ENCODE assay signal across 8 cellular contexts in the genomic region with DNA sequence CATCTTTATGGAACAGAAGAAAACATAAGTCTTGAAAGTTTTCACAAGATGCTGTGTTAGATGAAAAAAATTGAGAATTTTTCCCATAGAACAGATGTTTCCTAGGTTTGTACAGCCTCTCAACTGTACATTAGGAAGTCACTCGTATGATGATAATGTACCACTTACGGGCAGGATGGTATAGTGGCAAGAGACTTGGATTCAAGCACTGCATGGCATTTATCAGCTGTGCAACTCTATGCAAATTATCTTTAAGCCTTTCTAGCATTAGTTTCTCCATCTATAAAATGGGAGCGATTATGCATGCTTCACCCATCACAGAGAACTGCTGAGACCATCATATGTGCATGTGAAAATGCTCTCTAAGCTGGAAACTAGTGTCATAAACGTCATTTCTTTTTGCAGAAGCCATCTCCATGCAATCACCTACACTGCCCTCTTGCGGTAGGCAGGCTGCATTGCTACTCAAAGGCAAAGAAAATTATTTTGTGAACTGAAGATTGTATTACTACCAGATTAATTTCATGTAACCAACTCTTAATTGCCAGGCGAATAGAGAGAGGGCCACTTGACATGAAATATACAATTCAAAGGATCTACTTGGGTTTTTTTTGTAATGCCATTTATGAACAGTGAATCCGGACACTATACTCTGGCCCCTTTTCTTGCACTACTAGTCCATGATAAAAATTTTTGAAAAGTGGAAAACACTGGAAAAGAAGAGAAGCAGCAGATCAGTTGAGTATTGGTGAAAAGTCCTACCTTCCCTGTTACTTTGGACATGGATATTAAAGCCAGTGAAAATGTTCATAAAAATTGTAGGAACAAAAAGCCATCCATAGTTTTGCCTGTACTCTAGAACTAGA.
DNase-seq lines count a peak whose midpoint lies in the region; ATAC-seq, FAIRE-seq and TF ChIP-seq lines count a peak whose summit lies in the region.

No MANE protein-coding gene starts in this region.

- H3K27me3 Mint-ChIP-seq in astrocyte (ENCODE audit: low read depth, unreplicated experiment) = no peaks in the 10 kb centered on the region

- 37% methylated on average over 7 of the region's 7 CpGs for WGBS in SK-N-SH (ENCODE audit: low lambda C conversion rate)

- H3K79me2 ChIP-seq in SK-N-SH (ENCODE audit: insufficient read depth) (no peaks in the 10 kb centered on the region), astrocyte (ENCODE audit: insufficient read depth, low read length) (peaks cover 3% of the 10 kb centered on the region)

- no peak; a peak in 1 of 4 replicates for TF ChIP-seq EP300 in SK-N-SH (IDR thresholded peaks at IDR 0.05; ENCODE audit: borderline replicate concordance in 1 of 2, low read depth in 1 of 2, low read length in 1 of 2)

- TF ChIP-seq CTCF in SK-N-SH (IDR thresholded peaks at IDR 0.05) = peak; percentile 100
- TF ChIP-seq CTCF in astrocyte (IDR thresholded peaks at IDR 0.05; ENCODE audit: insufficient read depth, low read depth, low read length) = peak; percentile 100

- H3K36me3 ChIP-seq in SK-N-SH (replicated peaks in 1 of 2; ENCODE audit: control insufficient read depth in 1 of 2, insufficient read depth in 2 of 2, low read length in 1 of 2) = no peaks in the 10 kb centered on the region
- H3K36me3 ChIP-seq in astrocyte (ENCODE audit: insufficient read depth, low read length) = no peaks in the 10 kb centered on the region

- peak; percentile 67 for DNase-seq in EH (ENCODE audit: low read depth)
- peak; percentile 58 for DNase-seq in KBM-7
- DNase-seq in SK-N-SH = peak; percentile 52
- no peak for DNase-seq in astrocyte (ENCODE audit: low read depth)
- DNase-seq in stimulated activated CD4-positive, alpha-beta T cell treated with anti-CD3 and anti-CD28 coated beads, Interleukin-4, amount 100 ng/mL, for 4 hours = peak; percentile 32 to 37

- CTCF ChIA-PET in SK-N-SH (lab: Yijun Ruan, JAX) = interaction anchor here (0.6 to 31.3 kb wide), 46 partner anchors 9 to 928 kb away, joined by 3 to 828 read pairs (median 4); a partner anchor contains a TSS

- H3K27ac Mint-ChIP-seq in astrocyte (ENCODE audit: unreplicated experiment) = no peak overlapping the region

- H3K9ac ChIP-seq in SK-N-SH (no peak overlapping the region), astrocyte (ENCODE audit: low read length) (no peak overlapping the region)

- peaks cover 22% of the 10 kb centered on the region for H3F3A ChIP-seq in SK-N-SH (replicated peaks; ENCODE audit: insufficient read depth)

- TF ChIP-seq RAD21 in SK-N-SH (IDR thresholded peaks at IDR 0.05; ENCODE audit: low read length) = peak; percentile 80

- POLR2A ChIA-PET in SK-N-SH (lab: Yijun Ruan, JAX) = no interaction called here

- ATAC-seq in GM18861 (IDR thresholded peaks at IDR 0.05; ENCODE audit: unreplicated experiment) = no peak
- no peak for ATAC-seq in HG03571 (IDR thresholded peaks at IDR 0.05; ENCODE audit: unreplicated experiment)

- in situ Hi-C loops in KBM-7 (cut with MboI; ENCODE audit: low pct_unique_long_range_greater_than_20kb, low sequenced_read_pairs) = no loop called here

- H3K27me3 ChIP-seq in SK-N-SH (ENCODE audit: insufficient read depth) = no peaks in the 10 kb centered on the region
- H3K27me3 ChIP-seq in astrocyte (ENCODE audit: insufficient read depth, low read length) = no peaks in the 10 kb centered on the region

- FAIRE-seq in astrocyte (lab: Jason Lieb, UNC) (peak; percentile 85), islet of Langerhans (lab: Jason Lieb, UNC) (peak; percentile 87)

- peaks cover 5% of the 10 kb centered on the region for H3K36me3 Mint-ChIP-seq in astrocyte (ENCODE audit: low read depth, unreplicated experiment)

- H3K27ac ChIP-seq in SK-N-SH (ENCODE audit: low read depth in 2 of 2, low read length in 1 of 2) = peak overlapping the region in 1 of 2 experiments; percentile 96; a peak in 2 of 4 replicates
- no peak overlapping the region for H3K27ac ChIP-seq in astrocyte (ENCODE audit: low read depth, low read length)

- H3K4me3 ChIP-seq in SK-N-SH (ENCODE audit: low read depth in 2 of 2, low read length in 1 of 2) (peak overlapping the region in 1 of 2 experiments; percentile 16; a peak in 1 of 4 replicates), astrocyte (ENCODE audit: insufficient read depth, low read depth, low read length) (no peak overlapping the region)

- H3K9me3 Mint-ChIP-seq in astrocyte (ENCODE audit: unreplicated experiment) = no peaks in the 10 kb centered on the region

- H2AFZ ChIP-seq in SK-N-SH (ENCODE audit: low read depth) = no peak overlapping the region
- H2AFZ ChIP-seq in astrocyte (ENCODE audit: low read depth, low read length) = no peak overlapping the region

- H3K4me1 ChIP-seq in SK-N-SH (ENCODE audit: control insufficient read depth in 1 of 2, insufficient read depth in 2 of 2, low read depth in 1 of 2, low read length in 1 of 2) = peaks cover 13 to 39% of the 10 kb centered on the region in 2 experiments
- H3K4me1 ChIP-seq in astrocyte (ENCODE audit: insufficient read depth, low read length) = no peaks in the 10 kb centered on the region

- peaks cover 10% of the 10 kb centered on the region for H3K4me1 Mint-ChIP-seq in astrocyte (ENCODE audit: low read depth, unreplicated experiment)

- H3K4me2 ChIP-seq in SK-N-SH (peak overlapping the region; percentile 68; the same call in 1 of the 2 replicates), astrocyte (ENCODE audit: low read length) (no peak overlapping the region)

- no peaks in the 10 kb centered on the region for H3K9me2 ChIP-seq in SK-N-SH

- H3K9me3 ChIP-seq in SK-N-SH (no peaks in the 10 kb centered on the region), astrocyte (ENCODE audit: insufficient read depth, low read depth, low read length) (no peaks in the 10 kb centered on the region)

- no peak overlapping the region for H3K4me3 Mint-ChIP-seq in astrocyte (ENCODE audit: unreplicated experiment)

- no peaks in the 10 kb centered on the region for H4K20me1 ChIP-seq in SK-N-SH (ENCODE audit: insufficient read depth)
- peaks cover 29% of the 10 kb centered on the region for H4K20me1 ChIP-seq in astrocyte (ENCODE audit: insufficient read depth, low read length)

TF ChIP-seq in SK-N-SH, 30 proteins besides CTCF, POLR2A, EP300 and RAD21 (continues in another document):
- no peak for TF ChIP-seq GABPA (IDR thresholded peaks at IDR 0.05; ENCODE audit: low read depth)
- TF ChIP-seq MEF2A (IDR thresholded peaks at IDR 0.05; ENCODE audit: borderline replicate concordance, low read depth) = no peak
- TF ChIP-seq, protein P1, sequence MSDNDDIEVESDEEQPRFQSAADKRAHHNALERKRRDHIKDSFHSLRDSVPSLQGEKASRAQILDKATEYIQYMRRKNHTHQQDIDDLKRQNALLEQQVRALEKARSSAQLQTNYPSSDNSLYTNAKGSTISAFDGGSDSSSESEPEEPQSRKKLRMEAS (IDR thresholded peaks at IDR 0.05; ENCODE audit: low read depth) = no peak
- no peak for TF ChIP-seq EZH2phosphoT487 (IDR thresholded peaks at IDR 0.05; ENCODE audit: borderline replicate concordance, low read depth)
- no peak for TF ChIP-seq TAF1 (IDR thresholded peaks at IDR 0.05; ENCODE audit: borderline replicate concordance, low read depth, low read length)
- TF ChIP-seq MXI1 (IDR thresholded peaks at IDR 0.05; ENCODE audit: low read depth, low read length) = no peak
- no peak for TF ChIP-seq FOXM1 (IDR thresholded peaks at IDR 0.05; ENCODE audit: low read depth)
- TF ChIP-seq, protein P2, sequence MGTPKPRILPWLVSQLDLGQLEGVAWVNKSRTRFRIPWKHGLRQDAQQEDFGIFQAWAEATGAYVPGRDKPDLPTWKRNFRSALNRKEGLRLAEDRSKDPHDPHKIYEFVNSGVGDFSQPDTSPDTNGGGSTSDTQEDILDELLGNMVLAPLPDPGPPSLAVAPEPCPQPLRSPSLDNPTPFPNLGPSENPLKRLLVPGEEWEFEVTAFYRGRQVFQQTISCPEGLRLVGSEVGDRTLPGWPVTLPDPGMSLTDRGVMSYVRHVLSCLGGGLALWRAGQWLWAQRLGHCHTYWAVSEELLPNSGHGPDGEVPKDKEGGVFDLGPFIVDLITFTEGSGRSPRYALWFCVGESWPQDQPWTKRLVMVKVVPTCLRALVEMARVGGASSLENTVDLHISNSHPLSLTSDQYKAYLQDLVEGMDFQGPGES (IDR thresholded peaks at IDR 0.05; ENCODE audit: low read depth, low read length) = no peak
- no peak for TF ChIP-seq FOSL2 (IDR thresholded peaks at IDR 0.05; ENCODE audit: borderline replicate concordance, low read depth)
- no peak for TF ChIP-seq GATA2 (CRISPR knock-in tag; IDR thresholded peaks at IDR 0.05)
- TF ChIP-seq, protein P3, sequence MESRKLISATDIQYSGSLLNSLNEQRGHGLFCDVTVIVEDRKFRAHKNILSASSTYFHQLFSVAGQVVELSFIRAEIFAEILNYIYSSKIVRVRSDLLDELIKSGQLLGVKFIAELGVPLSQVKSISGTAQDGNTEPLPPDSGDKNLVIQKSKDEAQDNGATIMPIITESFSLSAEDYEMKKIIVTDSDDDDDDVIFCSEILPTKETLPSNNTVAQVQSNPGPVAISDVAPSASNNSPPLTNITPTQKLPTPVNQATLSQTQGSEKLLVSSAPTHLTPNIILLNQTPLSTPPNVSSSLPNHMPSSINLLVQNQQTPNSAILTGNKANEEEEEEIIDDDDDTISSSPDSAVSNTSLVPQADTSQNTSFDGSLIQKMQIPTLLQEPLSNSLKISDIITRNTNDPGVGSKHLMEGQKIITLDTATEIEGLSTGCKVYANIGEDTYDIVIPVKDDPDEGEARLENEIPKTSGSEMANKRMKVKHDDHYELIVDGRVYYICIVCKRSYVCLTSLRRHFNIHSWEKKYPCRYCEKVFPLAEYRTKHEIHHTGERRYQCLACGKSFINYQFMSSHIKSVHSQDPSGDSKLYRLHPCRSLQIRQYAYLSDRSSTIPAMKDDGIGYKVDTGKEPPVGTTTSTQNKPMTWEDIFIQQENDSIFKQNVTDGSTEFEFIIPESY (IDR thresholded peaks at IDR 0.05; ENCODE audit: borderline replicate concordance, low read depth) = no peak
- no peak for TF ChIP-seq YY1 (IDR thresholded peaks at IDR 0.05; ENCODE audit: low read depth)
- peak; percentile 90 for TF ChIP-seq SMC3 (IDR thresholded peaks at IDR 0.05; ENCODE audit: low read depth, low read length)
- TF ChIP-seq JUND (IDR thresholded peaks at IDR 0.05) = no peak
- no peak for TF ChIP-seq ELF1 (IDR thresholded peaks at IDR 0.05)
- no peak for TF ChIP-seq FOXJ3 (CRISPR knock-in tag; IDR thresholded peaks at IDR 0.05)
- TF ChIP-seq TCF12 (IDR thresholded peaks at IDR 0.05) = no peak
- TF ChIP-seq RXRA (IDR thresholded peaks at IDR 0.05; ENCODE audit: borderline replicate concordance, low read depth) = no peak
- TF ChIP-seq NRF1 (IDR thresholded peaks at IDR 0.05; ENCODE audit: low read depth, low read length) = no peak
- TF ChIP-seq TEAD4 (IDR thresholded peaks at IDR 0.05; ENCODE audit: borderline replicate concordance, insufficient read depth) = no peak
